In genomic region chr2:28225472-28225915, GRCh38 we compare ENCODE assay signal across 17 cellular contexts.
DNase-seq lines count a peak whose midpoint lies in the region; FAIRE-seq and TF ChIP-seq lines count a peak whose summit lies in the region.
"Had no signal": no experiment of that assay in that cellular context is flagged by ENCODE, and none has a peak within 500 bp of the region (broad histone marks: within the 10 kb centered on the region; RNA-seq: fewer than 3 reads in every experiment).

No MANE protein-coding gene starts in this region.

- peaks cover 28% of the 10 kb centered on the region for H3K4me1 Mint-ChIP-seq in osteocyte (ENCODE audit: unreplicated experiment)

- H3K27ac ChIP-seq in SK-N-MC (peak overlapping the region; percentile 48; the same call in 1 of the 2 replicates), esophagus squamous epithelium (peak overlapping the region; percentile 53 to 81 (median 79))
- H3K27ac ChIP-seq: brain microvascular endothelial cell, SJCRH30 had no signal

- no peaks in the 10 kb centered on the region for H3K36me3 ChIP-seq in SK-N-MC (ENCODE audit: insufficient read depth, low read length)
- no peaks in the 10 kb centered on the region for H3K36me3 ChIP-seq in esophagus squamous epithelium
- H3K36me3 ChIP-seq: brain microvascular endothelial cell, SJCRH30 had no signal

- H3K4me3 ChIP-seq in SK-N-MC, result no peak overlapping the region
- no peak overlapping the region for H3K4me3 ChIP-seq in esophagus squamous epithelium
- H3K4me3 ChIP-seq: SJCRH30 had no signal

- no peaks in the 10 kb centered on the region for H3K36me3 Mint-ChIP-seq in osteocyte (ENCODE audit: unreplicated experiment)

- no peaks in the 10 kb centered on the region for H3K27me3 ChIP-seq in esophagus squamous epithelium
- H3K27me3 ChIP-seq: brain microvascular endothelial cell, SJCRH30 had no signal

- H3K9me3 Mint-ChIP-seq in osteocyte (ENCODE audit: unreplicated experiment), result no peaks in the 10 kb centered on the region
- H3K9me3 Mint-ChIP-seq: stimulated activated naive CD8-positive, alpha-beta T cell treated with anti-CD3 and anti-CD28 coated beads, Interleukin-15, amount 100 ng/mL, for 72 hours had no signal

- TF ChIP-seq CTCF in esophagus squamous epithelium (IDR thresholded peaks at IDR 0.05) (no peak), osteocyte (IDR thresholded peaks at IDR 0.05) (no peak)

- no peaks in the 10 kb centered on the region for H3K27me3 Mint-ChIP-seq in osteocyte (ENCODE audit: unreplicated experiment)
- H3K27me3 Mint-ChIP-seq: progenitor cell of endocrine pancreas; stimulated activated naive CD8-positive, alpha-beta T cell treated with anti-CD3 and anti-CD28 coated beads, Interleukin-15, amount 100 ng/mL, for 72 hours had no signal

- FAIRE-seq in urothelium cell line (lab: Jason Lieb, UNC), result no peak

- intact Hi-C loops in esophagus squamous epithelium (cut with DNase I), result no loop called here

- no peak overlapping the region for H3K4me3 Mint-ChIP-seq in osteocyte (ENCODE audit: unreplicated experiment)
- H3K4me3 Mint-ChIP-seq: stimulated activated naive CD8-positive, alpha-beta T cell treated with anti-CD3 and anti-CD28 coated beads, Interleukin-15, amount 100 ng/mL, for 72 hours had no signal

- H3K9ac ChIP-seq in SK-N-MC (ENCODE audit: insufficient read length), result no peak overlapping the region

- no peaks in the 10 kb centered on the region for H3K9me3 ChIP-seq in SK-N-MC (ENCODE audit: low read depth, low read length)
- no peaks in the 10 kb centered on the region for H3K9me3 ChIP-seq in esophagus squamous epithelium
- H3K9me3 ChIP-seq: SJCRH30 had no signal

- TF ChIP-seq POLR2A in esophagus squamous epithelium (IDR thresholded peaks at IDR 0.05), result no peak

- 36 to 37% methylated on average over 2 of the region's 2 CpGs for WGBS in esophagus squamous epithelium, 2 donors

- DNase-seq in SK-N-MC (ENCODE audit: low read depth, low spot score), result no peak
- DNase-seq in esophagus squamous epithelium (lab: John Stamatoyannopoulos, UW), result no peak
- DNase-seq in osteocyte (ENCODE audit: extremely low spot score, unreplicated experiment), result no peak
- peak; percentile 31 for DNase-seq in urothelium cell line (ENCODE audit: low spot score)
- DNase-seq in NCI-H1930 (lab: John Stamatoyannopoulos, UW), result no peak
- no peak for DNase-seq in NCI-H1092 (lab: John Stamatoyannopoulos, UW)
- no peak for DNase-seq in EL
- DNase-seq: activated CD4-positive, alpha-beta T cell treated with anti-CD3 and anti-CD28 coated beads for 4 hours; activated CD8-positive, alpha-beta memory T cell treated with anti-CD3 and anti-CD28 coated beads, Interleukin-2, amount 50 U/mL, for 48 hours; activated naive CD4-positive, alpha-beta T cell; brain microvascular endothelial cell; DMS 273 treated with DMSO at 0.1 percent for 48 hours; NCI-H2029; NCI-H526 treated with DMSO at 0.1 percent for 48 hours; stimulated activated naive CD8-positive, alpha-beta T cell treated with anti-CD3 and anti-CD28 coated beads, Interleukin-15, amount 100 ng/mL, for 72 hours had no signal

- peak overlapping the region; percentile 68 for H3K27ac Mint-ChIP-seq in osteocyte (ENCODE audit: unreplicated experiment)
- H3K27ac Mint-ChIP-seq: progenitor cell of endocrine pancreas had no signal

- H3K4me1 ChIP-seq in esophagus squamous epithelium, result peaks cover 3 to 32% (median 16%) of the 10 kb centered on the region in 3 donors
